Comparison of ENCODE assay signal across 1 cellular context in the genomic region with DNA sequence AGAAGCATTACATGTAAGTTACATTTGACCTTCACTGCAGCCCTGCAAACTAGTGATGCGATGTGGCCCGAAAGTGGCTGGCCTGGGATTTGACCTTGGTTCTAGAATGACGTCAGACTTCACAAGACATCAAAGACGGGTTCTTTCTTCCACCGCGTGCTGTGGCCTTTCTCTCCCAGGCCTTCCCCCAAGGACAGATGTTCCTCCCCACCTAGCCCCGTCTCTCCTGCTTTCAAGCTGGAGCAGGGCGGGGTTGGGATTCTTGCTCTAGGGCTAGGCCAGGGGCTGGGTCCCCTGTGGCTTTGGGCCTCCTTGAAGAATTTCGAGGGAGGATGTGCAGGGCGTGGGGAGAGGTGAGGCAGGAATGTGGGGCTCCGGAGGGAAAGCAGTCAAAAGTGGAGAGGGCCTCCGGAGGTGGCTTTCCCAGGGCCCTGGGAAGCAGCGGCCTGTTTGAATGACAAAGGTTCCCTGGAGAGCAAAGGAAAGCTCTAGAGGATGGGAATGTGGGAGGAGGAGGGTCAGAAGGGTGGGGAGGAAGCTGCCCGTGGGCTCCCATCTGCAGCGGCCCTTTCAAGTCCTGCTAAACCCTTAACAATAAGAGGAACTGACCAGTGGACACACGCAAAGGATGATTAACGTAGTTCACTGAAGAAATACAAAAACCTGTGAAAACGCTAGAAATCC.
TF ChIP-seq lines count a peak whose summit lies in the region.

No MANE protein-coding gene starts in this region.

TF ChIP-seq in HEK293, 187 proteins besides CTCF, POLR2A, EP300 and RAD21 (continued from another document):
- TF ChIP-seq, protein P1, sequence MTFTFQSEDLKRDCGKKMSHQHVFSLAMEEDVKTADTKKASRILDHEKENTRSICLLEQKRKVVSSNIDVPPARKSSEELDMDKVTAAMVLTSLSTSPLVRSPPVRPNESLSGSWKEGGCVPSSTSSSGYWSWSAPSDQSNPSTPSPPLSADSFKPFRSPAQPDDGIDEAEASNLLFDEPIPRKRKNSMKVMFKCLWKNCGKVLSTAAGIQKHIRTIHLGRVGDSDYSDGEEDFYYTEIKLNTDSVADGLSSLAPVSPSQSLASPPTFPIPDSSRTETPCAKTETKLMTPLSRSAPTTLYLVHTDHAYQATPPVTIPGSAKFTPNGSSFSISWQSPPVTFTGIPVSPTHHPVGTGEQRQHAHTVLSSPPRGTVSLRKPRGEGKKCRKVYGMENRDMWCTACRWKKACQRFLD (tag by site-specific recombination; IDR thresholded peaks at IDR 0.05), result no peak
- TF ChIP-seq ZBTB20 (tag by site-specific recombination; IDR thresholded peaks at IDR 0.05), result peak; percentile 55; the same call in 1 of the 2 replicates
- no peak for TF ChIP-seq RBAK (tag by site-specific recombination; IDR thresholded peaks at IDR 0.05)
- TF ChIP-seq, protein P2, sequence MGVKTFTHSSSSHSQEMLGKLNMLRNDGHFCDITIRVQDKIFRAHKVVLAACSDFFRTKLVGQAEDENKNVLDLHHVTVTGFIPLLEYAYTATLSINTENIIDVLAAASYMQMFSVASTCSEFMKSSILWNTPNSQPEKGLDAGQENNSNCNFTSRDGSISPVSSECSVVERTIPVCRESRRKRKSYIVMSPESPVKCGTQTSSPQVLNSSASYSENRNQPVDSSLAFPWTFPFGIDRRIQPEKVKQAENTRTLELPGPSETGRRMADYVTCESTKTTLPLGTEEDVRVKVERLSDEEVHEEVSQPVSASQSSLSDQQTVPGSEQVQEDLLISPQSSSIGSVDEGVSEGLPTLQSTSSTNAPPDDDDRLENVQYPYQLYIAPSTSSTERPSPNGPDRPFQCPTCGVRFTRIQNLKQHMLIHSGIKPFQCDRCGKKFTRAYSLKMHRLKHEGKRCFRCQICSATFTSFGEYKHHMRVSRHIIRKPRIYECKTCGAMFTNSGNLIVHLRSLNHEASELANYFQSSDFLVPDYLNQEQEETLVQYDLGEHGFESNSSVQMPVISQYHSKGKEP (tag by site-specific recombination; IDR thresholded peaks at IDR 0.05), result no peak
- TF ChIP-seq ZNF174 (tag by site-specific recombination; IDR thresholded peaks at IDR 0.05), result no peak
- TF ChIP-seq ZNF138 (tag by site-specific recombination; IDR thresholded peaks at IDR 0.05; ENCODE audit: borderline replicate concordance), result no peak
- TF ChIP-seq ZNF350 (tag by site-specific recombination; IDR thresholded peaks at IDR 0.05), result no peak
- TF ChIP-seq ZNF830 (tag by site-specific recombination; IDR thresholded peaks at IDR 0.05; ENCODE audit: low read depth), result no peak
- TF ChIP-seq ZNF302 (tag by site-specific recombination; IDR thresholded peaks at IDR 0.05; ENCODE audit: low read depth), result no peak
- TF ChIP-seq ZNF175 (tag by site-specific recombination; IDR thresholded peaks at IDR 0.05), result no peak
- TF ChIP-seq, protein P3, sequence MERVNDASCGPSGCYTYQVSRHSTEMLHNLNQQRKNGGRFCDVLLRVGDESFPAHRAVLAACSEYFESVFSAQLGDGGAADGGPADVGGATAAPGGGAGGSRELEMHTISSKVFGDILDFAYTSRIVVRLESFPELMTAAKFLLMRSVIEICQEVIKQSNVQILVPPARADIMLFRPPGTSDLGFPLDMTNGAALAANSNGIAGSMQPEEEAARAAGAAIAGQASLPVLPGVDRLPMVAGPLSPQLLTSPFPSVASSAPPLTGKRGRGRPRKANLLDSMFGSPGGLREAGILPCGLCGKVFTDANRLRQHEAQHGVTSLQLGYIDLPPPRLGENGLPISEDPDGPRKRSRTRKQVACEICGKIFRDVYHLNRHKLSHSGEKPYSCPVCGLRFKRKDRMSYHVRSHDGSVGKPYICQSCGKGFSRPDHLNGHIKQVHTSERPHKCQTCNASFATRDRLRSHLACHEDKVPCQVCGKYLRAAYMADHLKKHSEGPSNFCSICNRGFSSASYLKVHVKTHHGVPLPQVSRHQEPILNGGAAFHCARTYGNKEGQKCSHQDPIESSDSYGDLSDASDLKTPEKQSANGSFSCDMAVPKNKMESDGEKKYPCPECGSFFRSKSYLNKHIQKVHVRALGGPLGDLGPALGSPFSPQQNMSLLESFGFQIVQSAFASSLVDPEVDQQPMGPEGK (tag by site-specific recombination; IDR thresholded peaks at IDR 0.05), result no peak
- no peak for TF ChIP-seq HOXA7 (CRISPR knock-in tag; IDR thresholded peaks at IDR 0.05; ENCODE audit: borderline replicate concordance)
- TF ChIP-seq WT1 (tag by site-specific recombination; IDR thresholded peaks at IDR 0.05), result no peak
- no peak for TF ChIP-seq ZNF670 (tag by site-specific recombination; IDR thresholded peaks at IDR 0.05; ENCODE audit: low read depth)
- no peak for TF ChIP-seq ZEB2 (tag by site-specific recombination; IDR thresholded peaks at IDR 0.05)
- 0 out of 2 replicates have a peak, but pooled peaks have one; percentile 24 for TF ChIP-seq EGR2 (tag by site-specific recombination; IDR thresholded peaks at IDR 0.05; ENCODE audit: low read depth)
- no peak for TF ChIP-seq SP3 (tag by site-specific recombination; IDR thresholded peaks at IDR 0.05)
- TF ChIP-seq, protein P4, sequence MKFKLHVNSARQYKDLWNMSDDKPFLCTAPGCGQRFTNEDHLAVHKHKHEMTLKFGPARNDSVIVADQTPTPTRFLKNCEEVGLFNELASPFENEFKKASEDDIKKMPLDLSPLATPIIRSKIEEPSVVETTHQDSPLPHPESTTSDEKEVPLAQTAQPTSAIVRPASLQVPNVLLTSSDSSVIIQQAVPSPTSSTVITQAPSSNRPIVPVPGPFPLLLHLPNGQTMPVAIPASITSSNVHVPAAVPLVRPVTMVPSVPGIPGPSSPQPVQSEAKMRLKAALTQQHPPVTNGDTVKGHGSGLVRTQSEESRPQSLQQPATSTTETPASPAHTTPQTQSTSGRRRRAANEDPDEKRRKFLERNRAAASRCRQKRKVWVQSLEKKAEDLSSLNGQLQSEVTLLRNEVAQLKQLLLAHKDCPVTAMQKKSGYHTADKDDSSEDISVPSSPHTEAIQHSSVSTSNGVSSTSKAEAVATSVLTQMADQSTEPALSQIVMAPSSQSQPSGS (tag by site-specific recombination; IDR thresholded peaks at IDR 0.05; ENCODE audit: low read depth), result peak; percentile 11; the same call in 1 of the 2 replicates
- no peak for TF ChIP-seq ZNF514 (tag by site-specific recombination; IDR thresholded peaks at IDR 0.05)
- TF ChIP-seq TCF7L2 (IDR thresholded peaks at IDR 0.05; ENCODE audit: borderline replicate concordance, low read depth, low read length), result no peak
- TF ChIP-seq ZFHX2 (tag by site-specific recombination; conservative IDR thresholded peaks at IDR 0.05), result peak; percentile 37
- no peak for TF ChIP-seq ZNF549 (tag by site-specific recombination; IDR thresholded peaks at IDR 0.05)
